In the genomic region with DNA sequence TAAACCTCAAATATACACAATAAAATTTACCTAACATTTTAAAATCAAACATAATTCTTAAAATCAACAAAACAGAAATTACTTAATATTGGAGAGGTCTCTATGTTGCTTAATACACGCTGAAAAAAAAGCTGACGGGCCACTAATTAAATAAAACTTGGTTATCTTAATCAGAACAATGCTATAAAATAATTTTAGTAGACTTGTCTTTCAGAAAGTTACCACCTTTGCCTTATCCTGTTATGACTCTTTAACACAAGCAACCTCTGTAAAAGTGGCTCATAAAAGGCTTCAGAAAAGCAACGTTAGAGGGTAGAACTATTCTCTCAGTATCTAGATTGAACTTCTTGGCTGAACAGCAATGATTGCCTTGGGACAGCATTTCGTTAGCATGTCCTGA, we compare ENCODE assay signal across 36 cellular contexts.
"Had no signal": no experiment of that assay in that cellular context is flagged by ENCODE, and none has a peak within 500 bp of the region (broad histone marks: within the 10 kb centered on the region; RNA-seq: fewer than 3 reads in every experiment).

No MANE protein-coding gene starts in this region.

- H3K27me3 ChIP-seq: MG63 had no signal

- DNase-seq: Karpas-422, Kasumi-1, KBM-7, KG1, MG63, MM.1S, MV-4-11, NCI-H1048, NCI-H1092, NCI-H1092 treated with DMSO at 0.1 percent for 48 hours, NCI-H1105, NCI-H1105 treated with DMSO at 0.1 percent for 48 hours, NCI-H1417, NCI-H1417 treated with DMSO at 0.1 percent for 48 hours, NCI-H1436, NCI-H1436 treated with DMSO at 0.1 percent for 48 hours, NCI-H146, NCI-H1694, NCI-H1694 treated with DMSO at 0.1 percent for 48 hours, NCI-H187, NCI-H187 treated with DMSO at 0.1 percent for 48 hours, NCI-H1930, NCI-H2029, NCI-H2029 treated with DMSO at 0.1 percent for 48 hours, NCI-H2081, NCI-H2081 treated with DMSO at 0.1 percent for 48 hours, NCI-H2107, NCI-H2171, NCI-H2171 treated with DMSO at 0.1 percent for 48 hours, NCI-H2227 treated with DMSO at 0.1 percent for 48 hours, NCI-H226, NCI-H345, NCI-H446, NCI-H446 treated with DMSO at 0.1 percent for 48 hours, NCI-H510A had no signal

- H3K36me3 ChIP-seq: MG63 had no signal

- H3K27ac ChIP-seq: KMS-11 had no signal

- H3K4me3 ChIP-seq: MG63 had no signal

- H3K9me3 ChIP-seq: MG63 had no signal

- H3K4me2 ChIP-seq: KMS-11 had no signal

- H3K9ac ChIP-seq: KMS-11 had no signal
